1 cellular context compared by ENCODE assay signal in the genomic region with DNA sequence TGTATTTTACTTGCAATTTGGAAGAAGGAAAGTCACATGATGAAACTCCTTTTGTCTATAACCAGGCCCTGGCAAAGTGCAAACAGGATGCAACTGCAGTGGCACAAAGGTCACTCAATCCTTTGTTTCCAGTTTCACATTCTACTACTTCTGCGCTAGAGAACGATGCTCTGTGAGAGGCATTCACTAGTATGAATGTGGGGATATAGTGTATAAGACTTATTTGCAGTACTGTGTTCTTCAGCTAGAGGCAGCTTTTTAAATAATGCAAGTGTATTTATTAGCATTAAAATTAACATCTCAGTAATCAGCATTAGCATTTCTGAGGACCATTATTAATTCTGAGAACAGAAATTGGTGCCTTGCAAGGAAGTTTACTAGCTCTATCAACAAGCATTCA.
TF ChIP-seq lines count a peak whose summit lies in the region.

No MANE protein-coding gene starts in this region.

TF ChIP-seq in neural cell, 6 proteins besides CTCF, POLR2A, EP300 and RAD21 (continued from another document):
- TF ChIP-seq, protein P1, sequence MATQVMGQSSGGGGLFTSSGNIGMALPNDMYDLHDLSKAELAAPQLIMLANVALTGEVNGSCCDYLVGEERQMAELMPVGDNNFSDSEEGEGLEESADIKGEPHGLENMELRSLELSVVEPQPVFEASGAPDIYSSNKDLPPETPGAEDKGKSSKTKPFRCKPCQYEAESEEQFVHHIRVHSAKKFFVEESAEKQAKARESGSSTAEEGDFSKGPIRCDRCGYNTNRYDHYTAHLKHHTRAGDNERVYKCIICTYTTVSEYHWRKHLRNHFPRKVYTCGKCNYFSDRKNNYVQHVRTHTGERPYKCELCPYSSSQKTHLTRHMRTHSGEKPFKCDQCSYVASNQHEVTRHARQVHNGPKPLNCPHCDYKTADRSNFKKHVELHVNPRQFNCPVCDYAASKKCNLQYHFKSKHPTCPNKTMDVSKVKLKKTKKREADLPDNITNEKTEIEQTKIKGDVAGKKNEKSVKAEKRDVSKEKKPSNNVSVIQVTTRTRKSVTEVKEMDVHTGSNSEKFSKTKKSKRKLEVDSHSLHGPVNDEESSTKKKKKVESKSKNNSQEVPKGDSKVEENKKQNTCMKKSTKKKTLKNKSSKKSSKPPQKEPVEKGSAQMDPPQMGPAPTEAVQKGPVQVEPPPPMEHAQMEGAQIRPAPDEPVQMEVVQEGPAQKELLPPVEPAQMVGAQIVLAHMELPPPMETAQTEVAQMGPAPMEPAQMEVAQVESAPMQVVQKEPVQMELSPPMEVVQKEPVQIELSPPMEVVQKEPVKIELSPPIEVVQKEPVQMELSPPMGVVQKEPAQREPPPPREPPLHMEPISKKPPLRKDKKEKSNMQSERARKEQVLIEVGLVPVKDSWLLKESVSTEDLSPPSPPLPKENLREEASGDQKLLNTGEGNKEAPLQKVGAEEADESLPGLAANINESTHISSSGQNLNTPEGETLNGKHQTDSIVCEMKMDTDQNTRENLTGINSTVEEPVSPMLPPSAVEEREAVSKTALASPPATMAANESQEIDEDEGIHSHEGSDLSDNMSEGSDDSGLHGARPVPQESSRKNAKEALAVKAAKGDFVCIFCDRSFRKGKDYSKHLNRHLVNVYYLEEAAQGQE (IDR thresholded peaks at IDR 0.05; ENCODE audit: borderline replicate concordance) = no peak
- TF ChIP-seq EZH2 (IDR thresholded peaks at IDR 0.05; ENCODE audit: borderline replicate concordance, insufficient read depth, low read length, poor library complexity, severe bottlenecking) (no peak), SMC3 (conservative IDR thresholded peaks at IDR 0.05; ENCODE audit: poor library complexity) (no peak)
